9 cellular contexts compared by ENCODE assay signal in the genomic region with DNA sequence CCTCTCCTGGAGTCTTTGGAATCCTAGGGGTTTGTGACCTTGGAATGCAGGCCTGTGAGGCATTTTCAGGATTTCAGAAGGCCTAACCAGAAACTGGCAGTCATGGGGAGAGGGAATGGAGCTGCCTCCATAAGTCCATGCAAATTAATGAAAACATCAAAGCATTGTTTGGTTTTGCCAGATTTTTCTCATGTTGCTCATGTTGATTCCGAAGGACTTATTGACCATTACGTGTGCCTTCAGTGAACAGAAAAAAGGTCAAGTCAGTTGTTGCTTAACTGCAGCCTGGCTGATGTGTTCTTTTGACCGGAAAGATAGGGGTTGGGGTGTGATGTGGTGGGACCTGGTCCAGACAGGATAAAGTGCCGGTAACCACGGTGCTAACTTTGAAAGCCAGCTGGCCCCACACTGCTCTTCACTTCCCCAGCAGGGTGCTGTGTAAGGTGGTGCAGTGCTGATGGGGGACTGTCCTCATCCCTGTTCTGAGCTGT. TPM values are rescaled to one million over a fixed set of nuclear protein-coding genes. Genes with fewer than 3 reads are reported as not detected.
DNase-seq lines count a peak whose midpoint lies in the region; ATAC-seq and TF ChIP-seq lines count a peak whose summit lies in the region.
"Had no signal": no experiment of that assay in that cellular context is flagged by ENCODE, and none has a peak within 500 bp of the region (broad histone marks: within the 10 kb centered on the region; RNA-seq: fewer than 3 reads in every experiment).

No MANE protein-coding gene starts in this region.

- TF ChIP-seq CTCF in AG10803 (conservative IDR thresholded peaks at IDR 0.05; ENCODE audit: low read length) (no peak; the same call in 1 of the 2 replicates), fibroblast of the aortic adventitia (IDR thresholded peaks at IDR 0.05; ENCODE audit: insufficient read depth, low read length) (no peak), omental fat pad (IDR thresholded peaks at IDR 0.05) (no peak)

- H3K27me3 Mint-ChIP-seq in activated naive CD8-positive, alpha-beta T cell treated with anti-CD3 and anti-CD28 coated beads for 36 hours, result peaks cover 25% of the 10 kb centered on the region

- H3K4me3 ChIP-seq in AG10803 (ENCODE audit: low read length) (peak overlapping the region; percentile 22), fibroblast of the aortic adventitia (ENCODE audit: low read depth, low read length) (no peak overlapping the region)

- in situ Hi-C loops in SK-MEL-5 (cut with HindIII; ENCODE audit: low pct_unique_long_range_greater_than_20kb, low sequenced_read_pairs), result no loop called here

- no peaks in the 10 kb centered on the region for H3K9me3 Mint-ChIP-seq in activated naive CD8-positive, alpha-beta T cell treated with anti-CD3 and anti-CD28 coated beads for 36 hours

- peak; percentile 84 for ATAC-seq in omental fat pad (ENCODE audit: low FRiP score)
- no peak for ATAC-seq in GM21515 (IDR thresholded peaks at IDR 0.05; ENCODE audit: unreplicated experiment)
- ATAC-seq: activated CD4-positive, CD25-positive, alpha-beta regulatory T cell treated with anti-CD3 and anti-CD28 coated beads, Interleukin-2, amount 50 U/mL, for 24 hours had no signal

- no peak overlapping the region for H3K27ac Mint-ChIP-seq in activated naive CD8-positive, alpha-beta T cell treated with anti-CD3 and anti-CD28 coated beads for 36 hours

- no peak overlapping the region for H3K4me3 Mint-ChIP-seq in activated naive CD8-positive, alpha-beta T cell treated with anti-CD3 and anti-CD28 coated beads for 36 hours

- H3K36me3 Mint-ChIP-seq in activated naive CD8-positive, alpha-beta T cell treated with anti-CD3 and anti-CD28 coated beads for 36 hours, result no peaks in the 10 kb centered on the region

- DNase-seq in AG10803 (ENCODE audit: low read depth) (peak; percentile 100), SK-MEL-5 (ENCODE audit: low read depth, low spot score) (peak; percentile 45), fibroblast of the aortic adventitia (ENCODE audit: low read depth) (peak; percentile 90), omental fat pad (ENCODE audit: low spot score) (no peak), DMS 273 (lab: John Stamatoyannopoulos, UW; ENCODE audit: unreplicated experiment) (no peak)
- DNase-seq in activated T-cell treated with anti-CD3 and anti-CD28 coated beads, Interleukin-2, amount 50 U/mL, for 48 hours, result no peak
- no peak for DNase-seq in activated naive CD8-positive, alpha-beta T cell treated with anti-CD3 and anti-CD28 coated beads for 36 hours

- H3K4me1 Mint-ChIP-seq in activated naive CD8-positive, alpha-beta T cell treated with anti-CD3 and anti-CD28 coated beads for 36 hours, result no peaks in the 10 kb centered on the region

RNA-seq across cellular contexts. Expression of gene RNF113B, which starts 3.6 kb away (rescaled TPM):
- not detected in 2 replicates for total RNA-seq in SK-MEL-5 (2014; rRNA removed; shearing (Covaris generic))
- polyA plus RNA-seq in SK-MEL-5 (2015; cell fraction: cytosol; rRNA removed), result not detected in 2 replicates
- polyA plus RNA-seq in SK-MEL-5 (2015; cell fraction: nucleus; rRNA removed), result not detected in 2 replicates
- not detected in 2 replicates for total RNA-seq in fibroblast of the aortic adventitia (ENCODE audit: low replicate concordance)
- not detected for total RNA-seq in omental fat pad
- not detected for total RNA-seq in activated naive CD8-positive, alpha-beta T cell treated with anti-CD3 and anti-CD28 coated beads for 36 hours

RNA-seq across cellular contexts. Expression of gene FARP1, which starts 30.6 kb away (rescaled TPM):
- total RNA-seq in SK-MEL-5 (2014; rRNA removed; shearing (Covaris generic)), result 39.8 and 49.0 TPM in 2 replicates
- 71.4 and 92.7 TPM in 2 replicates for polyA plus RNA-seq in SK-MEL-5 (2015; cell fraction: cytosol; rRNA removed)
- 115 and 209 TPM in 2 replicates for polyA plus RNA-seq in SK-MEL-5 (2015; cell fraction: nucleus; rRNA removed)
- total RNA-seq in fibroblast of the aortic adventitia (ENCODE audit: low replicate concordance) (16.2 and 20.3 TPM in 2 replicates), omental fat pad (10 to 100 TPM; 13.7 to 38.9 (median 30.2) TPM)
- under 1 TPM; 0.21 to 0.48 TPM for total RNA-seq in activated naive CD8-positive, alpha-beta T cell treated with anti-CD3 and anti-CD28 coated beads for 36 hours

Comparison
In these comparisons a context has a peak if more than half of its experiments do, and no peak if none do; other contexts are left out.
1. DNase-seq: peak in AG10803 (single experiment), SK-MEL-5 (single experiment) and fibroblast of the aortic adventitia (single experiment); none in omental fat pad (single experiment), DMS 273 (single experiment), activated T-cell treated with anti-CD3 and anti-CD28 coated beads, Interleukin-2, amount 50 U/mL, for 48 hours (0 of 2) and activated naive CD8-positive, alpha-beta T cell treated with anti-CD3 and anti-CD28 coated beads for 36 hours (single experiment).
2. RNA of gene FARP1, which starts 30.6 kb away (total RNA-seq): 39.8 to 49.0 TPM in SK-MEL-5, 13.7 to 38.9 TPM in omental fat pad and 16.2 to 20.3 TPM in fibroblast of the aortic adventitia; 0.21 to 0.48 TPM in activated naive CD8-positive, alpha-beta T cell treated with anti-CD3 and anti-CD28 coated beads for 36 hours; every median in the first group is over 4 times any median in the second.